14 cellular contexts compared by ENCODE assay signal in genomic region chr19:17331254-17331558, GRCh38.
"Had no signal": no experiment of that assay in that cellular context is flagged by ENCODE, and none has a peak within 500 bp of the region (broad histone marks: within the 10 kb centered on the region; RNA-seq: fewer than 3 reads in every experiment).

No MANE protein-coding gene starts in this region.

- H3K27ac Mint-ChIP-seq: activated CD4-positive, alpha-beta T cell treated with anti-CD3 and anti-CD28 coated beads, Interleukin-2, amount 10 ng/mL, durations not matched to agents 24 days and 14 days; activated T-helper 1 cell treated with anti-CD3 and anti-CD28 coated beads, Interleukin-12 subunit alpha, Interleukin-12 subunit beta, Interleukin-2, Interleukin-4 antibody, amounts not matched to agents 30 ng/mL and 10 ng/mL and 1 ng/mL, durations not matched to agents 14 hours and 24 hours and 36 hours; neural progenitor cell had no signal

- DNase-seq: activated naive CD4-positive, alpha-beta T cell treated with Interleukin-2 at 50 U/mL for 16 hours; central memory CD4-positive, alpha-beta T cell; effector CD4-positive, alpha-beta T cell; gastrocnemius medialis; heart right ventricle; left ventricle myocardium inferior; mesenchymal stem cell; pancreas; stimulated activated CD4-positive, alpha-beta T cell treated with anti-CD3 and anti-CD28 coated beads, Interleukin-4, amount 100 ng/mL, for 4 hours; stomach; T-helper 9 cell had no signal

- H3K9me3 Mint-ChIP-seq: activated CD4-positive, alpha-beta T cell treated with anti-CD3 and anti-CD28 coated beads, Interleukin-2, amount 10 ng/mL, durations not matched to agents 24 days and 14 days; activated T-helper 1 cell treated with anti-CD3 and anti-CD28 coated beads, Interleukin-12 subunit alpha, Interleukin-12 subunit beta, Interleukin-2, Interleukin-4 antibody, amounts not matched to agents 30 ng/mL and 10 ng/mL and 1 ng/mL, durations not matched to agents 14 hours and 24 hours and 36 hours; neural progenitor cell had no signal
